In genomic region chr1:163321311-163322305, GRCh38 we compare ENCODE assay signal across 1 cellular context.
TF ChIP-seq lines count a peak whose summit lies in the region.

NUF2 (plus strand) TSS chr1:163321954; CDS start chr1:163326052, 4,098 bp downstream.

TF ChIP-seq in HepG2, 621 proteins besides CTCF, POLR2A, EP300 and RAD21 (continued from another document and continues in another):
- TF ChIP-seq, protein P1, sequence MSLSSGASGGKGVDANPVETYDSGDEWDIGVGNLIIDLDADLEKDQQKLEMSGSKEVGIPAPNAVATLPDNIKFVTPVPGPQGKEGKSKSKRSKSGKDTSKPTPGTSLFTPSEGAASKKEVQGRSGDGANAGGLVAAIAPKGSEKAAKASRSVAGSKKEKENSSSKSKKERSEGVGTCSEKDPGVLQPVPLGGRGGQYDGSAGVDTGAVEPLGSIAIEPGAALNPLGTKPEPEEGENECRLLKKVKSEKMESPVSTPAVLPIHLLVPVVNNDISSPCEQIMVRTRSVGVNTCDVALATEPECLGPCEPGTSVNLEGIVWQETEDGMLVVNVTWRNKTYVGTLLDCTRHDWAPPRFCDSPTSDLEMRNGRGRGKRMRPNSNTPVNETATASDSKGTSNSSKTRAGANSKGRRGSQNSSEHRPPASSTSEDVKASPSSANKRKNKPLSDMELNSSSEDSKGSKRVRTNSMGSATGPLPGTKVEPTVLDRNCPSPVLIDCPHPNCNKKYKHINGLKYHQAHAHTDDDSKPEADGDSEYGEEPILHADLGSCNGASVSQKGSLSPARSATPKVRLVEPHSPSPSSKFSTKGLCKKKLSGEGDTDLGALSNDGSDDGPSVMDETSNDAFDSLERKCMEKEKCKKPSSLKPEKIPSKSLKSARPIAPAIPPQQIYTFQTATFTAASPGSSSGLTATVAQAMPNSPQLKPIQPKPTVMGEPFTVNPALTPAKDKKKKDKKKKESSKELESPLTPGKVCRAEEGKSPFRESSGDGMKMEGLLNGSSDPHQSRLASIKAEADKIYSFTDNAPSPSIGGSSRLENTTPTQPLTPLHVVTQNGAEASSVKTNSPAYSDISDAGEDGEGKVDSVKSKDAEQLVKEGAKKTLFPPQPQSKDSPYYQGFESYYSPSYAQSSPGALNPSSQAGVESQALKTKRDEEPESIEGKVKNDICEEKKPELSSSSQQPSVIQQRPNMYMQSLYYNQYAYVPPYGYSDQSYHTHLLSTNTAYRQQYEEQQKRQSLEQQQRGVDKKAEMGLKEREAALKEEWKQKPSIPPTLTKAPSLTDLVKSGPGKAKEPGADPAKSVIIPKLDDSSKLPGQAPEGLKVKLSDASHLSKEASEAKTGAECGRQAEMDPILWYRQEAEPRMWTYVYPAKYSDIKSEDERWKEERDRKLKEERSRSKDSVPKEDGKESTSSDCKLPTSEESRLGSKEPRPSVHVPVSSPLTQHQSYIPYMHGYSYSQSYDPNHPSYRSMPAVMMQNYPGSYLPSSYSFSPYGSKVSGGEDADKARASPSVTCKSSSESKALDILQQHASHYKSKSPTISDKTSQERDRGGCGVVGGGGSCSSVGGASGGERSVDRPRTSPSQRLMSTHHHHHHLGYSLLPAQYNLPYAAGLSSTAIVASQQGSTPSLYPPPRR (CRISPR knock-in tag; IDR thresholded peaks at IDR 0.05; ENCODE audit: borderline replicate concordance), result peak; percentile 87
- TF ChIP-seq KAT2B (IDR thresholded peaks at IDR 0.05; ENCODE audit: borderline replicate concordance, low read depth, low read length) (no peak), SP4 (CRISPR knock-in tag; IDR thresholded peaks at IDR 0.05) (peak; percentile 99), ZNF24 (IDR thresholded peaks at IDR 0.05) (peak; percentile 86), MTA3 (CRISPR knock-in tag; IDR thresholded peaks at IDR 0.05) (no peak), MEF2D (CRISPR knock-in tag; IDR thresholded peaks at IDR 0.05) (peak; percentile 86; the same call in 1 of the 2 replicates), CBX5 (CRISPR knock-in tag; IDR thresholded peaks at IDR 0.05; ENCODE audit: borderline replicate concordance) (peak; percentile 99; the same call in 1 of the 2 replicates), ZFP1 (CRISPR knock-in tag; IDR thresholded peaks at IDR 0.05) (peak; percentile 95), KDM1A (CRISPR knock-in tag; IDR thresholded peaks at IDR 0.05) (peak; percentile 80), YEATS2 (CRISPR knock-in tag; IDR thresholded peaks at IDR 0.05; ENCODE audit: borderline replicate concordance) (peak; percentile 99), E2F1 (CRISPR knock-in tag; IDR thresholded peaks at IDR 0.05) (peak; percentile 96), ZNF646 (CRISPR knock-in tag; IDR thresholded peaks at IDR 0.05) (no peak; the same call in 1 of the 2 replicates), TBP (CRISPR knock-in tag; IDR thresholded peaks at IDR 0.05) (peak; percentile 93; the same call in 1 of the 2 replicates), MAZ (IDR thresholded peaks at IDR 0.05; ENCODE audit: borderline replicate concordance, low read depth, low read length) (peak; percentile 78; the same call in 1 of the 2 replicates), MAZ (CRISPR knock-in tag; IDR thresholded peaks at IDR 0.05; ENCODE audit: low read depth) (peak; percentile 95), SUZ12 (IDR thresholded peaks at IDR 0.05; ENCODE audit: low read depth, low read length) (no peak), MBNL3 (CRISPR knock-in tag; conservative IDR thresholded peaks at IDR 0.05) (no peak), KLF12 (CRISPR knock-in tag; IDR thresholded peaks at IDR 0.05; ENCODE audit: borderline replicate concordance) (peak; percentile 99), FOXP1 (IDR thresholded peaks at IDR 0.05) (no peak), FOXP1 (CRISPR knock-in tag; IDR thresholded peaks at IDR 0.05) (peak; percentile 55)
- TF ChIP-seq, protein P2, sequence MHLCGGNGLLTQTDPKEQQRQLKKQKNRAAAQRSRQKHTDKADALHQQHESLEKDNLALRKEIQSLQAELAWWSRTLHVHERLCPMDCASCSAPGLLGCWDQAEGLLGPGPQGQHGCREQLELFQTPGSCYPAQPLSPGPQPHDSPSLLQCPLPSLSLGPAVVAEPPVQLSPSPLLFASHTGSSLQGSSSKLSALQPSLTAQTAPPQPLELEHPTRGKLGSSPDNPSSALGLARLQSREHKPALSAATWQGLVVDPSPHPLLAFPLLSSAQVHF (CRISPR knock-in tag; IDR thresholded peaks at IDR 0.05), result peak; percentile 93
- TF ChIP-seq, protein P3, sequence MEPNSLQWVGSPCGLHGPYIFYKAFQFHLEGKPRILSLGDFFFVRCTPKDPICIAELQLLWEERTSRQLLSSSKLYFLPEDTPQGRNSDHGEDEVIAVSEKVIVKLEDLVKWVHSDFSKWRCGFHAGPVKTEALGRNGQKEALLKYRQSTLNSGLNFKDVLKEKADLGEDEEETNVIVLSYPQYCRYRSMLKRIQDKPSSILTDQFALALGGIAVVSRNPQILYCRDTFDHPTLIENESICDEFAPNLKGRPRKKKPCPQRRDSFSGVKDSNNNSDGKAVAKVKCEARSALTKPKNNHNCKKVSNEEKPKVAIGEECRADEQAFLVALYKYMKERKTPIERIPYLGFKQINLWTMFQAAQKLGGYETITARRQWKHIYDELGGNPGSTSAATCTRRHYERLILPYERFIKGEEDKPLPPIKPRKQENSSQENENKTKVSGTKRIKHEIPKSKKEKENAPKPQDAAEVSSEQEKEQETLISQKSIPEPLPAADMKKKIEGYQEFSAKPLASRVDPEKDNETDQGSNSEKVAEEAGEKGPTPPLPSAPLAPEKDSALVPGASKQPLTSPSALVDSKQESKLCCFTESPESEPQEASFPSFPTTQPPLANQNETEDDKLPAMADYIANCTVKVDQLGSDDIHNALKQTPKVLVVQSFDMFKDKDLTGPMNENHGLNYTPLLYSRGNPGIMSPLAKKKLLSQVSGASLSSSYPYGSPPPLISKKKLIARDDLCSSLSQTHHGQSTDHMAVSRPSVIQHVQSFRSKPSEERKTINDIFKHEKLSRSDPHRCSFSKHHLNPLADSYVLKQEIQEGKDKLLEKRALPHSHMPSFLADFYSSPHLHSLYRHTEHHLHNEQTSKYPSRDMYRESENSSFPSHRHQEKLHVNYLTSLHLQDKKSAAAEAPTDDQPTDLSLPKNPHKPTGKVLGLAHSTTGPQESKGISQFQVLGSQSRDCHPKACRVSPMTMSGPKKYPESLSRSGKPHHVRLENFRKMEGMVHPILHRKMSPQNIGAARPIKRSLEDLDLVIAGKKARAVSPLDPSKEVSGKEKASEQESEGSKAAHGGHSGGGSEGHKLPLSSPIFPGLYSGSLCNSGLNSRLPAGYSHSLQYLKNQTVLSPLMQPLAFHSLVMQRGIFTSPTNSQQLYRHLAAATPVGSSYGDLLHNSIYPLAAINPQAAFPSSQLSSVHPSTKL (CRISPR knock-in tag; IDR thresholded peaks at IDR 0.05), result peak; percentile 90
- TF ChIP-seq, protein P4, sequence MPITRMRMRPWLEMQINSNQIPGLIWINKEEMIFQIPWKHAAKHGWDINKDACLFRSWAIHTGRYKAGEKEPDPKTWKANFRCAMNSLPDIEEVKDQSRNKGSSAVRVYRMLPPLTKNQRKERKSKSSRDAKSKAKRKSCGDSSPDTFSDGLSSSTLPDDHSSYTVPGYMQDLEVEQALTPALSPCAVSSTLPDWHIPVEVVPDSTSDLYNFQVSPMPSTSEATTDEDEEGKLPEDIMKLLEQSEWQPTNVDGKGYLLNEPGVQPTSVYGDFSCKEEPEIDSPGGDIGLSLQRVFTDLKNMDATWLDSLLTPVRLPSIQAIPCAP (CRISPR knock-in tag; IDR thresholded peaks at IDR 0.05; ENCODE audit: low read depth), result no peak
- TF ChIP-seq, protein P5, sequence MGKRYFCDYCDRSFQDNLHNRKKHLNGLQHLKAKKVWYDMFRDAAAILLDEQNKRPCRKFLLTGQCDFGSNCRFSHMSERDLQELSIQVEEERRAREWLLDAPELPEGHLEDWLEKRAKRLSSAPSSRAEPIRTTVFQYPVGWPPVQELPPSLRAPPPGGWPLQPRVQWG (CRISPR knock-in tag; IDR thresholded peaks at IDR 0.05; ENCODE audit: borderline replicate concordance, low read depth), result no peak
- TF ChIP-seq, protein P6, sequence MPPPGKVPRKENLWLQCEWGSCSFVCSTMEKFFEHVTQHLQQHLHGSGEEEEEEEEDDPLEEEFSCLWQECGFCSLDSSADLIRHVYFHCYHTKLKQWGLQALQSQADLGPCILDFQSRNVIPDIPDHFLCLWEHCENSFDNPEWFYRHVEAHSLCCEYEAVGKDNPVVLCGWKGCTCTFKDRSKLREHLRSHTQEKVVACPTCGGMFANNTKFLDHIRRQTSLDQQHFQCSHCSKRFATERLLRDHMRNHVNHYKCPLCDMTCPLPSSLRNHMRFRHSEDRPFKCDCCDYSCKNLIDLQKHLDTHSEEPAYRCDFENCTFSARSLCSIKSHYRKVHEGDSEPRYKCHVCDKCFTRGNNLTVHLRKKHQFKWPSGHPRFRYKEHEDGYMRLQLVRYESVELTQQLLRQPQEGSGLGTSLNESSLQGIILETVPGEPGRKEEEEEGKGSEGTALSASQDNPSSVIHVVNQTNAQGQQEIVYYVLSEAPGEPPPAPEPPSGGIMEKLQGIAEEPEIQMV (CRISPR knock-in tag; IDR thresholded peaks at IDR 0.05; ENCODE audit: low read depth), result peak; percentile 72
- TF ChIP-seq, protein P7, sequence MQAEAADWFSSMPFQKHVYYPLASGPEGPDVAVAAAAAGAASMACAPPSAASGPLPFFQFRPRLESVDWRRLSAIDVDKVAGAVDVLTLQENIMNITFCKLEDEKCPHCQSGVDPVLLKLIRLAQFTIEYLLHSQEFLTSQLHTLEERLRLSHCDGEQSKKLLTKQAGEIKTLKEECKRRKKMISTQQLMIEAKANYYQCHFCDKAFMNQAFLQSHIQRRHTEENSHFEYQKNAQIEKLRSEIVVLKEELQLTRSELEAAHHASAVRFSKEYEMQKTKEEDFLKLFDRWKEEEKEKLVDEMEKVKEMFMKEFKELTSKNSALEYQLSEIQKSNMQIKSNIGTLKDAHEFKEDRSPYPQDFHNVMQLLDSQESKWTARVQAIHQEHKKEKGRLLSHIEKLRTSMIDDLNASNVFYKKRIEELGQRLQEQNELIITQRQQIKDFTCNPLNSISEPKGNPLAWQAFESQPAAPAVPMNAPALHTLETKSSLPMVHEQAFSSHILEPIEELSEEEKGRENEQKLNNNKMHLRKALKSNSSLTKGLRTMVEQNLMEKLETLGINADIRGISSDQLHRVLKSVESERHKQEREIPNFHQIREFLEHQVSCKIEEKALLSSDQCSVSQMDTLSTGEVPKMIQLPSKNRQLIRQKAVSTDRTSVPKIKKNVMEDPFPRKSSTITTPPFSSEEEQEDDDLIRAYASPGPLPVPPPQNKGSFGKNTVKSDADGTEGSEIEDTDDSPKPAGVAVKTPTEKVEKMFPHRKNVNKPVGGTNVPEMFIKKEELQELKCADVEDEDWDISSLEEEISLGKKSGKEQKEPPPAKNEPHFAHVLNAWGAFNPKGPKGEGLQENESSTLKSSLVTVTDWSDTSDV (CRISPR knock-in tag; IDR thresholded peaks at IDR 0.05), result peak; percentile 76; the same call in 1 of the 2 replicates
